8 cellular contexts compared by ENCODE assay signal in genomic region chr2:108594132-108594981, GRCh38.
DNase-seq lines count a peak whose midpoint lies in the region; ATAC-seq and TF ChIP-seq lines count a peak whose summit lies in the region.

No MANE protein-coding gene starts in this region.

- no peaks in the 10 kb centered on the region for H3K36me3 ChIP-seq in esophagus squamous epithelium

- H3K27ac ChIP-seq in AG04450 (ENCODE audit: low read depth, low read length) (peak overlapping the region; percentile 94), esophagus squamous epithelium (peak overlapping the region; percentile 60 to 69 (median 64))

- DNase-seq in AG04450 (ENCODE audit: low read depth, low spot score) (no peak), SK-MEL-5 (ENCODE audit: low read depth, low spot score) (peak; percentile 92), esophagus squamous epithelium (lab: John Stamatoyannopoulos, UW) (no peak), omental fat pad (ENCODE audit: low spot score) (no peak), T-cell (no peak), NCI-H2107 (lab: John Stamatoyannopoulos, UW) (no peak)

- no peak for TF ChIP-seq POLR2A in esophagus squamous epithelium (IDR thresholded peaks at IDR 0.05)

- intact Hi-C loops in esophagus squamous epithelium (cut with DNase I) = no loop called here

- in situ Hi-C loops in SK-MEL-5 (cut with HindIII; ENCODE audit: low pct_unique_long_range_greater_than_20kb, low sequenced_read_pairs) = no loop called here

- H3K27ac Mint-ChIP-seq in T-cell = no peak overlapping the region

- H3K9me3 ChIP-seq in AG04450 (ENCODE audit: control insufficient read depth, insufficient read depth, low read length) = no peaks in the 10 kb centered on the region
- no peaks in the 10 kb centered on the region for H3K9me3 ChIP-seq in esophagus squamous epithelium

- ATAC-seq in GM19023 (IDR thresholded peaks at IDR 0.05; ENCODE audit: unreplicated experiment) (peak; percentile 90), HG03108 (IDR thresholded peaks at IDR 0.05; ENCODE audit: unreplicated experiment) (peak; percentile 77), omental fat pad (ENCODE audit: low FRiP score) (peak; percentile 53), T-cell (replicated peaks in 1 of 4) (no peak)

- peaks cover 0 to 46% (median 22%) of the 10 kb centered on the region in 3 donors for H3K4me1 ChIP-seq in esophagus squamous epithelium

- CTCF ChIA-PET in AG04450 (lab: Charles Lee) = interaction anchor here (0.7 to 4.8 kb wide), 6 partner anchors 10 to 243 kb away, joined by 3 to 33 read pairs (median 5); no protein-coding TSS in a partner anchor
- CTCF ChIA-PET in T-cell (lab: Charles Lee) = interaction anchor here (0.6 to 2.4 kb wide), 12 partner anchors 10 to 784 kb away, joined by 3 to 14 read pairs (median 4); no protein-coding TSS in a partner anchor

- H3K4me1 Mint-ChIP-seq in T-cell = peaks cover 31 to 34% (median 31%) of the 10 kb centered on the region in 3 donors

- no peaks in the 10 kb centered on the region for H3K27me3 Mint-ChIP-seq in T-cell

- no peak overlapping the region for H3K4me3 Mint-ChIP-seq in T-cell

- H3K36me3 Mint-ChIP-seq in T-cell = no peaks in the 10 kb centered on the region

- POLR2A ChIA-PET in AG04450 (lab: Yijun Ruan, JAX) (interaction anchor here (0.7 to 1.4 kb wide), 5 partner anchors 8 to 61 kb away, joined by 3 to 5 read pairs (median 3); no protein-coding TSS in a partner anchor), T-cell (lab: Charles Lee) (no interaction called here)

- TF ChIP-seq CTCF in AG04450 (IDR thresholded peaks at IDR 0.05; ENCODE audit: low read depth, low read length) = no peak
- TF ChIP-seq CTCF in esophagus squamous epithelium (IDR thresholded peaks at IDR 0.05) = no peak
- TF ChIP-seq CTCF in omental fat pad (IDR thresholded peaks at IDR 0.05) = no peak

- H3K27me3 ChIP-seq in AG04450 (ENCODE audit: control insufficient read depth, insufficient read depth, low read length) (no peaks in the 10 kb centered on the region), esophagus squamous epithelium (no peaks in the 10 kb centered on the region)

- 23% methylated on average over 7 of the region's 7 CpGs for WGBS in esophagus squamous epithelium, 2 donors

- H3K4me3 ChIP-seq in AG04450 (ENCODE audit: low read depth, low read length) = no peak overlapping the region
- H3K4me3 ChIP-seq in esophagus squamous epithelium = no peak overlapping the region

- H3K9me3 Mint-ChIP-seq in T-cell = peaks cover 0 to 3% (median 0%) of the 10 kb centered on the region in 3 donors

Comparison
In these comparisons a context has a peak if more than half of its experiments do, and no peak if none do; other contexts are left out.
1. ATAC-seq: peak in GM19023 (single experiment), HG03108 (single experiment) and omental fat pad (single experiment); none in T-cell (0 of 4).